11 cellular contexts compared by ENCODE assay signal in the genomic region with DNA sequence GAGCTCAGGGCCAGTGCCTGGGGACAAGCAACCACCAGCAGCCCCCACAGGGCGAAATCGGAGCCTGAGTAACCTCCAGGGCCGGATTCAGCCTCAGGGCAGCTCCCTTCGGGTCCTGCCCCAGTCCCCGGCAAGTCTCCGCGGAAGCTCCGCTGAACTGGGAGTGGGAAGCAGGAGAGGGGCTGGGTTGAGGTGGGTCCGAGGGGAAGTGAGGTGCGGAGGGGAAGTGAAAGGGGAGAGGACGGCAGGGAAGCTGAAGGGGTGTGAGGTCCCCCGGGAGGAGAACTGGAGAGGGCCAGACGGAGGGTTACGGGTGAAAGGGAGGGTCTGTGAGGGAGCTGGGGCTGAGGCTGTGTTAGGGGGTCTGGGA. TPM values are rescaled to one million over a fixed set of nuclear protein-coding genes. Genes with fewer than 3 reads are reported as not detected.
DNase-seq lines count a peak whose midpoint lies in the region; ATAC-seq and TF ChIP-seq lines count a peak whose summit lies in the region.
"Had no signal": no experiment of that assay in that cellular context is flagged by ENCODE, and none has a peak within 500 bp of the region (broad histone marks: within the 10 kb centered on the region; RNA-seq: fewer than 3 reads in every experiment).

No MANE protein-coding gene starts in this region.

- ATAC-seq in GM18858 (IDR thresholded peaks at IDR 0.05; ENCODE audit: unreplicated experiment) (no peak), HG03442 (IDR thresholded peaks at IDR 0.05; ENCODE audit: unreplicated experiment) (no peak)

- H3K9me3 ChIP-seq in BLaER1, result no peaks in the 10 kb centered on the region
- H3K9me3 ChIP-seq in HUES64 (ENCODE audit: insufficient read depth, low read depth, low read length), result no peaks in the 10 kb centered on the region
- H3K9me3 ChIP-seq: uterus had no signal

- DNase-seq in neural crest cell (ENCODE audit: low read depth, low spot score) (no peak), NCI-H1694 (lab: John Stamatoyannopoulos, UW) (no peak)
- DNase-seq in activated effector memory CD4-positive, alpha-beta T cell treated with Interleukin-2 at 50 U/mL for 16 hours, result no peak
- DNase-seq: GDM1 had no signal

- H3K27ac ChIP-seq in BLaER1, result no peak overlapping the region
- H3K27ac ChIP-seq in HUES64 (ENCODE audit: low read depth, low read length), result no peak overlapping the region
- H3K27ac ChIP-seq: KMS-11, uterus had no signal

- WGBS in HUES64, result 4% methylated on average over 14 of the region's 14 CpGs

- peak overlapping the region; percentile 47 for H3K27ac Mint-ChIP-seq in dendritic cell treated with granulocyte-macrophage colony-stimulating factor and Interleukin-4, amounts not matched to agents 40 ng/mL and 50 ng/mL, for 4 days
- no peak overlapping the region for H3K27ac Mint-ChIP-seq in neural crest cell (ENCODE audit: unreplicated experiment)

- H3K4me1 Mint-ChIP-seq in dendritic cell treated with granulocyte-macrophage colony-stimulating factor and Interleukin-4, amounts not matched to agents 40 ng/mL and 50 ng/mL, for 4 days (ENCODE audit: low read depth), result peaks cover 47% of the 10 kb centered on the region
- H3K4me1 Mint-ChIP-seq in neural crest cell, result peaks cover 5% of the 10 kb centered on the region

- H3K4me2 ChIP-seq in BLaER1, result peak overlapping the region; percentile 100
- H3K4me2 ChIP-seq: KMS-11 had no signal

- H3K9ac ChIP-seq in BLaER1 (0 out of 2 replicates have a peak overlapping the region, but pooled peaks have one; percentile 40), HUES64 (ENCODE audit: low read depth, low read length) (no peak overlapping the region)
- H3K9ac ChIP-seq: KMS-11 had no signal

- no peaks in the 10 kb centered on the region for H3K36me3 Mint-ChIP-seq in dendritic cell treated with granulocyte-macrophage colony-stimulating factor and Interleukin-4, amounts not matched to agents 40 ng/mL and 50 ng/mL, for 4 days (ENCODE audit: low read depth)
- H3K36me3 Mint-ChIP-seq in neural crest cell (ENCODE audit: low read depth), result no peaks in the 10 kb centered on the region

- peaks cover 61% of the 10 kb centered on the region for H3K4me1 ChIP-seq in BLaER1
- no peaks in the 10 kb centered on the region for H3K4me1 ChIP-seq in HUES64 (ENCODE audit: insufficient read depth, low read length)

- H3K4me3 ChIP-seq in BLaER1 (peak overlapping the region; percentile 67), HUES64 (ENCODE audit: low read length) (peak overlapping the region; percentile 69)

- H3K36me3 ChIP-seq in BLaER1, result no peaks in the 10 kb centered on the region
- H3K36me3 ChIP-seq in HUES64 (ENCODE audit: insufficient read depth, low read length), result no peaks in the 10 kb centered on the region
- H3K36me3 ChIP-seq: uterus had no signal

- H3K27me3 ChIP-seq in BLaER1, result peaks cover 21% of the 10 kb centered on the region
- H3K27me3 ChIP-seq in HUES64 (ENCODE audit: insufficient read depth, low read length), result peaks cover 32% of the 10 kb centered on the region

- H3K9me3 Mint-ChIP-seq in dendritic cell treated with granulocyte-macrophage colony-stimulating factor and Interleukin-4, amounts not matched to agents 40 ng/mL and 50 ng/mL, for 4 days, result no peaks in the 10 kb centered on the region
- H3K9me3 Mint-ChIP-seq in neural crest cell, result no peaks in the 10 kb centered on the region

- peak overlapping the region; percentile 78 for H3K4me3 Mint-ChIP-seq in dendritic cell treated with granulocyte-macrophage colony-stimulating factor and Interleukin-4, amounts not matched to agents 40 ng/mL and 50 ng/mL, for 4 days
- H3K4me3 Mint-ChIP-seq in neural crest cell, result peak overlapping the region; percentile 27

- no peak for TF ChIP-seq CTCF in neural crest cell (conservative IDR thresholded peaks at IDR 0.05)

- intact Hi-C loops in dendritic cell treated with granulocyte-macrophage colony-stimulating factor and Interleukin-4, amounts not matched to agents 40 ng/mL and 50 ng/mL, for 4 days (cut with micrococcal nuclease), result loop anchor here (5.0 kb wide), 1 partner anchor 61 kb away; no protein-coding TSS in a partner anchor

- H4K20me1 ChIP-seq in BLaER1, result peaks cover 4% of the 10 kb centered on the region; the same call in 1 of the 2 replicates

- H3K27me3 Mint-ChIP-seq in dendritic cell treated with granulocyte-macrophage colony-stimulating factor and Interleukin-4, amounts not matched to agents 40 ng/mL and 50 ng/mL, for 4 days, result peaks cover 13% of the 10 kb centered on the region
- H3K27me3 Mint-ChIP-seq in neural crest cell (ENCODE audit: low read depth), result peaks cover 72% of the 10 kb centered on the region

RNA-seq across cellular contexts. Expression of gene PADI2, which starts 0.6 kb away (rescaled TPM):
- polyA plus RNA-seq in HUES64 (2013, experiment 1 of 2), result 1.4 TPM
- polyA plus RNA-seq in HUES64 (2013, experiment 2 of 2), result 1.7 TPM
- total RNA-seq in neural crest cell, result 0.16 and 0.20 TPM in 2 replicates
